18 cellular contexts compared by ENCODE assay signal in the genomic region with DNA sequence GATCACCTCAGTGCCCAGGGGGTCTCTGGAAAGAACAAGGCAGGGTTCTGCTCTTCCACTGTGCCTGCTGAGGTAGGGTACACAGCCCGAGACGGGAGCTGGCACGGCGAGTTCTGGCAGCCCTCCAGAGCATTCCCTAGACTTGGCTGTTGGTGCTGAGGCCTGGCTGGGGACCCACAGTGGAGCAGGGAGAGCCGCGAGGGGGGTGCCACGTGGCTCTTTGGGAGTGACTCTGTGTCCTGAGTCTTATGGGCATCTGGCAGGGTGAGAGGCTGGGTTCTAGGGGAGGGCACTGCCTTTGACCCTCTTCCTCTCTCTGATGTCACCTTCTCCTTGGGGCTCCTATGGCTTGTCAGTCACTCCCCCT.
DNase-seq lines count a peak whose midpoint lies in the region; TF ChIP-seq lines count a peak whose summit lies in the region.
"Had no signal": no experiment of that assay in that cellular context is flagged by ENCODE, and none has a peak within 500 bp of the region (broad histone marks: within the 10 kb centered on the region; RNA-seq: fewer than 3 reads in every experiment).

No MANE protein-coding gene starts in this region.

- peak; percentile 68 for DNase-seq in M059J (ENCODE audit: low read depth)
- peak in 49 of 61 donors; percentile 6 to 82 (median 30) for DNase-seq in caudate nucleus (lab: John Stamatoyannopoulos, UW)
- peak; percentile 70 for DNase-seq in medulla oblongata (ENCODE audit: extremely low spot score)
- DNase-seq in superior temporal gyrus (ENCODE audit: extremely low spot score): peak; percentile 31
- DNase-seq in activated CD4-positive, alpha-beta T cell treated with anti-CD3 and anti-CD28 coated beads, Interleukin-2, amount 50 U/mL, for 4 hours: no peak
- DNase-seq in nephron progenitor cell: no peak
- no peak for DNase-seq in activated CD4-positive, alpha-beta memory T cell treated with anti-CD3 and anti-CD28 coated beads for 36 hours
- no peak for DNase-seq in KBM-7
- DNase-seq: activated CD4-positive, CD25-positive, alpha-beta regulatory T cell treated with anti-CD3 and anti-CD28 coated beads, Interleukin-2, amount 50 U/mL, for 72 hours; foreskin keratinocyte; HFFc6; IMR-90; NCI-H226; small intestine had no signal

- in situ Hi-C loops in KBM-7 (cut with MboI; ENCODE audit: low pct_unique_long_range_greater_than_20kb, low sequenced_read_pairs): no loop called here

- intact Hi-C loops in activated CD4-positive, alpha-beta memory T cell treated with anti-CD3 and anti-CD28 coated beads for 36 hours (cut with micrococcal nuclease): no loop called here

- no peak overlapping the region for H3K27ac Mint-ChIP-seq in nephron progenitor cell
- H3K27ac Mint-ChIP-seq in activated CD4-positive, alpha-beta memory T cell treated with anti-CD3 and anti-CD28 coated beads for 36 hours: no peak overlapping the region
- H3K27ac Mint-ChIP-seq: activated naive CD4-positive, alpha-beta T cell treated with anti-CD3 and anti-CD28 coated beads, Interleukin-2, amount 50 U/mL, for 24 hours; HFFc6 had no signal

- TF ChIP-seq CTCF in nephron progenitor cell (IDR thresholded peaks at IDR 0.05): no peak

- POLR2A ChIA-PET in activated CD4-positive, alpha-beta memory T cell treated with anti-CD3 and anti-CD28 coated beads for 36 hours (lab: Charles Lee): no interaction called here

- H3K36me3 Mint-ChIP-seq in nephron progenitor cell (ENCODE audit: low read depth): no peaks in the 10 kb centered on the region
- H3K36me3 Mint-ChIP-seq in activated CD4-positive, alpha-beta memory T cell treated with anti-CD3 and anti-CD28 coated beads for 36 hours: no peaks in the 10 kb centered on the region
- H3K36me3 Mint-ChIP-seq: activated naive CD4-positive, alpha-beta T cell treated with anti-CD3 and anti-CD28 coated beads, Interleukin-2, amount 50 U/mL, for 24 hours had no signal

- peaks cover 9% of the 10 kb centered on the region for H3K4me1 Mint-ChIP-seq in nephron progenitor cell
- H3K4me1 Mint-ChIP-seq in activated CD4-positive, alpha-beta memory T cell treated with anti-CD3 and anti-CD28 coated beads for 36 hours (ENCODE audit: low read depth): no peaks in the 10 kb centered on the region
- H3K4me1 Mint-ChIP-seq: activated naive CD4-positive, alpha-beta T cell treated with anti-CD3 and anti-CD28 coated beads, Interleukin-2, amount 50 U/mL, for 24 hours had no signal

- CTCF ChIA-PET in activated CD4-positive, alpha-beta memory T cell treated with anti-CD3 and anti-CD28 coated beads for 36 hours (lab: Charles Lee): interaction anchor here (1.0 kb wide), 1 partner anchor 80 kb away, joined by 3 read pairs; no protein-coding TSS in a partner anchor

- peaks cover 11% of the 10 kb centered on the region for H3K9me3 Mint-ChIP-seq in nephron progenitor cell
- H3K9me3 Mint-ChIP-seq in activated CD4-positive, alpha-beta memory T cell treated with anti-CD3 and anti-CD28 coated beads for 36 hours: no peaks in the 10 kb centered on the region
- H3K9me3 Mint-ChIP-seq: activated naive CD4-positive, alpha-beta T cell treated with anti-CD3 and anti-CD28 coated beads, Interleukin-2, amount 50 U/mL, for 24 hours; HFFc6; neural crest cell had no signal

- H3K4me3 Mint-ChIP-seq in nephron progenitor cell: no peak overlapping the region
- no peak overlapping the region for H3K4me3 Mint-ChIP-seq in activated CD4-positive, alpha-beta memory T cell treated with anti-CD3 and anti-CD28 coated beads for 36 hours
- H3K4me3 Mint-ChIP-seq: activated naive CD4-positive, alpha-beta T cell treated with anti-CD3 and anti-CD28 coated beads, Interleukin-2, amount 50 U/mL, for 24 hours; HFFc6; neural crest cell had no signal

- H3K27me3 Mint-ChIP-seq in nephron progenitor cell (ENCODE audit: low read depth, poor library complexity): peaks cover 5% of the 10 kb centered on the region
- peaks cover 1% of the 10 kb centered on the region for H3K27me3 Mint-ChIP-seq in activated CD4-positive, alpha-beta memory T cell treated with anti-CD3 and anti-CD28 coated beads for 36 hours

- no peak overlapping the region for H3K27ac ChIP-seq in caudate nucleus (ENCODE audit: low read depth, low read length)
- H3K27ac ChIP-seq: cardiac muscle cell, foreskin keratinocyte, vagina had no signal

Comparison
In these comparisons a context has a peak if more than half of its experiments do, and no peak if none do; other contexts are left out.
1. DNase-seq: peak in M059J (single experiment), caudate nucleus (49 of 61), medulla oblongata (single experiment) and superior temporal gyrus (single experiment); none in activated CD4-positive, alpha-beta T cell treated with anti-CD3 and anti-CD28 coated beads, Interleukin-2, amount 50 U/mL, for 4 hours (0 of 2), nephron progenitor cell (single experiment), activated CD4-positive, alpha-beta memory T cell treated with anti-CD3 and anti-CD28 coated beads for 36 hours (single experiment) and KBM-7 (single experiment).